In the genomic region with DNA sequence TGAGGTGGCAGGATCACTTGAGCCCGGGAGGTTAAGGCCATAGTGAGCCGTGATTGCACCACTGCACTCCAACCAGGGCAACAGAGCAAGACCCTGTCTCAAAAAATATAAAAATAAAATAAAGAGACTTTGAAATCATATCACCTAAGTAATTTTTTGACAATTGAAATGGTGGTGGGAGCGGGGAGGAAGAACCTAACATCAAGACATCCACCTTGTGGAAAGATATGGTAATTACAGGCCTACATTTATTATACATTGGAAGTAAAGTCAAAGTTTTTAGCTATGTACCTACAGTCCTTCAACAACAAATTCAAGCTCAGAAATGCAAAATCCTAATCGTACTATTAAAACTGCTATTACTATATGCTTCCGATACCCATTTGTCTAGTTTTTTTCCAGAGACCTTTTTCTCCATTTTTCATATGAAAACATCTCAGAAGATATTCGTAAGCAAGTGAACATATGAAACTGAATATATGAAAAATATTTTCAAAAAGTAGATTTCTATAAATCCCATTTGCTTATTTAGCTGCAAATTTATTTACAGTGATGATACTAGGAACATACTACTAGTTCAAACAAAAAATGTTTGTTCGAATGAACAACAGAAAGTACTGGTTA, we compare ENCODE assay signal across 8 cellular contexts.
DNase-seq lines count a peak whose midpoint lies in the region; ATAC-seq, FAIRE-seq and TF ChIP-seq lines count a peak whose summit lies in the region.

No MANE protein-coding gene starts in this region.

- no peaks in the 10 kb centered on the region for H3K36me3 ChIP-seq in DOHH2 (ENCODE audit: control insufficient read depth, low read length)
- no peaks in the 10 kb centered on the region for H3K36me3 ChIP-seq in KMS-11 (ENCODE audit: insufficient read depth)

- H3K79me2 ChIP-seq in DOHH2 (ENCODE audit: control insufficient read depth, low read length) (no peaks in the 10 kb centered on the region), KMS-11 (ENCODE audit: insufficient read depth, low read depth) (no peaks in the 10 kb centered on the region)

- TF ChIP-seq CTCF in DOHH2 (IDR thresholded peaks at IDR 0.05; ENCODE audit: low read depth, low read length, poor library complexity, severe bottlenecking) (peak; percentile 61), KMS-11 (conservative IDR thresholded peaks at IDR 0.05; ENCODE audit: low read depth, low read length) (peak; percentile 76), foreskin keratinocyte (conservative IDR thresholded peaks at IDR 0.05) (peak; percentile 85)

- H3K27ac ChIP-seq in DOHH2 (ENCODE audit: low read depth, low read length) (no peak overlapping the region), KMS-11 (no peak overlapping the region), foreskin keratinocyte (no peak overlapping the region)

- peak; percentile 59 for ATAC-seq in foreskin keratinocyte
- ATAC-seq in GM19328 (IDR thresholded peaks at IDR 0.05; ENCODE audit: unreplicated experiment) = no peak

- H4K20me1 ChIP-seq in DOHH2 (ENCODE audit: control insufficient read depth, insufficient read depth, low read depth, low read length) = no peaks in the 10 kb centered on the region
- H4K20me1 ChIP-seq in KMS-11 (ENCODE audit: insufficient read depth) = no peaks in the 10 kb centered on the region

- H3K9me2 ChIP-seq in DOHH2 (replicated peaks; ENCODE audit: control insufficient read depth, low read length) = no peaks in the 10 kb centered on the region

- H3K4me3 ChIP-seq in DOHH2 (ENCODE audit: low read length) = no peak overlapping the region
- no peak overlapping the region for H3K4me3 ChIP-seq in KMS-11 (IDR thresholded peaks at IDR 0.05; ENCODE audit: insufficient read depth, low read depth, low read length)

- peak; percentile 49 to 61 for DNase-seq in SHP77 (lab: John Stamatoyannopoulos, UW)
- no peak for DNase-seq in foreskin keratinocyte
- DNase-seq in superior temporal gyrus (ENCODE audit: extremely low spot score) = peak; percentile 80
- no peak for DNase-seq in central memory CD4-positive, alpha-beta T cell
- no peak for DNase-seq in GM12891 (ENCODE audit: insufficient read length, low spot score)

- H3K4me2 ChIP-seq in DOHH2 (ENCODE audit: low read length) (no peak overlapping the region), KMS-11 (no peak overlapping the region)

- FAIRE-seq in GM12891 (lab: Jason Lieb, UNC) = no peak

- H3K27me3 ChIP-seq in DOHH2 (ENCODE audit: control insufficient read depth, low read length) = 0 out of 2 replicates have a peak, but pooled peaks cover 3% of the 10 kb centered on the region
- H3K27me3 ChIP-seq in KMS-11 (ENCODE audit: insufficient read depth, low read depth) = no peaks in the 10 kb centered on the region
- H3K27me3 ChIP-seq in foreskin keratinocyte = no peaks in the 10 kb centered on the region

- TF ChIP-seq POLR2A in GM12891 (IDR thresholded peaks at IDR 0.05; ENCODE audit: low read depth, low read length) = no peak

- no peaks in the 10 kb centered on the region for H3K9me3 ChIP-seq in DOHH2 (ENCODE audit: control insufficient read depth, insufficient read depth, low read length)

- no peak overlapping the region for H3K9ac ChIP-seq in KMS-11

- H2AFZ ChIP-seq in KMS-11 (ENCODE audit: low read depth) = no peak overlapping the region

- H3K4me1 ChIP-seq in DOHH2 (ENCODE audit: control insufficient read depth, low read length) (no peaks in the 10 kb centered on the region), KMS-11 (ENCODE audit: low read depth, poor library complexity, severe bottlenecking) (no peaks in the 10 kb centered on the region), foreskin keratinocyte (peaks cover 9% of the 10 kb centered on the region)

- H3F3A ChIP-seq in DOHH2 (ENCODE audit: control insufficient read depth, insufficient read depth) = no peaks in the 10 kb centered on the region

TF ChIP-seq in GM12891, 5 proteins besides CTCF, POLR2A, EP300 and RAD21:
- TF ChIP-seq PAX5 (IDR thresholded peaks at IDR 0.05; ENCODE audit: insufficient read depth, low read length, severe bottlenecking) (no peak), SPI1 (IDR thresholded peaks at IDR 0.05; ENCODE audit: low read depth, low read length) (no peak), POLR2AphosphoS5 (IDR thresholded peaks at IDR 0.05; ENCODE audit: low read depth, low read length) (no peak), TAF1 (IDR thresholded peaks at IDR 0.05; ENCODE audit: low read depth, low read length) (no peak), POU2F2 (IDR thresholded peaks at IDR 0.05; ENCODE audit: low read depth, low read length) (no peak)
TF ChIP-seq in GM12891: peak in this region for 0.

Comparison
In these comparisons a context has a peak if more than half of its experiments do, and no peak if none do; other contexts are left out.
1. DNase-seq: peak in SHP77 (2 of 2) and superior temporal gyrus (single experiment); none in foreskin keratinocyte (0 of 2), central memory CD4-positive, alpha-beta T cell (single experiment) and GM12891 (single experiment).
2. Peak in every context shown above with its lines, with median percentiles within 50 percentile points of each other: CTCF ChIP-seq.